ENCODE assay signal across 15 cellular contexts in genomic region chr11:75919525-75919924, GRCh38.
DNase-seq lines count a peak whose midpoint lies in the region; ATAC-seq and TF ChIP-seq lines count a peak whose summit lies in the region.
"Had no signal": no experiment of that assay in that cellular context is flagged by ENCODE, and none has a peak within 500 bp of the region (broad histone marks: within the 10 kb centered on the region; RNA-seq: fewer than 3 reads in every experiment).

No MANE protein-coding gene starts in this region.

- CTCF ChIA-PET in OCI-LY7 (lab: Charles Lee; ENCODE audit: unreplicated experiment), result interaction anchor here (1.0 kb wide), 1 partner anchor 14 kb away, joined by 3 read pairs; no protein-coding TSS in a partner anchor

- ATAC-seq in effector memory CD8-positive, alpha-beta T cell (replicated peaks), result no peak
- ATAC-seq: activated CD4-positive, alpha-beta T cell treated with anti-CD3 and anti-CD28 coated beads for 36 hours; esophagus mucosa; T-cell had no signal

- BruUV-seq in OCI-LY7 (replicated peaks; lab: Mats Ljungman, UMichigan), result no TSS peak

- TF ChIP-seq CTCF in GM12865 (IDR thresholded peaks at IDR 0.05; ENCODE audit: insufficient read depth, low read depth, low read length, missing control alignments) (no peak), OCI-LY7 (conservative IDR thresholded peaks at IDR 0.05; ENCODE audit: low read length) (no peak), progenitor cell of endocrine pancreas (IDR thresholded peaks at IDR 0.05; ENCODE audit: unreplicated experiment) (no peak)

- no peaks in the 10 kb centered on the region for H3K9me3 Mint-ChIP-seq in progenitor cell of endocrine pancreas (ENCODE audit: low read depth)
- no peaks in the 10 kb centered on the region for H3K9me3 Mint-ChIP-seq in effector memory CD8-positive, alpha-beta T cell
- H3K9me3 Mint-ChIP-seq: activated T-cell treated with anti-CD3 and anti-CD28 coated beads, Interleukin-2, amount 50 U/mL, for 24 hours; T-cell had no signal

- peaks cover 34% of the 10 kb centered on the region for H3K36me3 ChIP-seq in OCI-LY7 (ENCODE audit: insufficient read depth, low read length)
- H3K36me3 ChIP-seq: colonic mucosa had no signal

- POLR2A ChIA-PET in OCI-LY7 (lab: Charles Lee), result interaction anchor here (0.9 kb wide), 1 partner anchor 200 kb away, joined by 4 read pairs; no protein-coding TSS in a partner anchor

- peaks cover 14% of the 10 kb centered on the region for H3K4me1 ChIP-seq in OCI-LY7 (ENCODE audit: insufficient read depth, low read length, poor library complexity, severe bottlenecking)
- H3K4me1 ChIP-seq: parathyroid adenoma had no signal

- peaks cover 30% of the 10 kb centered on the region; the same call in 1 of the 2 replicates for H3K79me2 ChIP-seq in OCI-LY7 (ENCODE audit: insufficient read depth, low read depth, low read length)
- H3K79me2 ChIP-seq: parathyroid adenoma had no signal

- H2AFZ ChIP-seq in OCI-LY7 (ENCODE audit: low read length), result no peak overlapping the region
- H2AFZ ChIP-seq: parathyroid adenoma had no signal

- DNase-seq in GM12865 (ENCODE audit: low read depth) (peak; percentile 23), OCI-LY7 (ENCODE audit: low spot score) (peak; percentile 19), germinal center (ENCODE audit: low spot score) (peak; percentile 17), progenitor cell of endocrine pancreas (ENCODE audit: low spot score, unreplicated experiment) (no peak), epidermal melanocyte (ENCODE audit: insufficient read length, low spot score) (no peak), SHP77 treated with DMSO at 0.1 percent for 48 hours (lab: John Stamatoyannopoulos, UW) (no peak), foreskin melanocyte (no peak)
- no peak for DNase-seq in effector memory CD8-positive, alpha-beta T cell
- DNase-seq: activated CD4-positive, alpha-beta T cell treated with anti-CD3 and anti-CD28 coated beads for 36 hours; activated T-cell treated with anti-CD3 and anti-CD28 coated beads, Interleukin-2, amount 50 U/mL, for 24 hours; colonic mucosa; T-cell; trophoblast cell had no signal

- H3K27ac ChIP-seq in OCI-LY7 (ENCODE audit: low read depth, low read length, poor library complexity, severe bottlenecking), result peak overlapping the region; percentile 11
- H3K27ac ChIP-seq: colonic mucosa, parathyroid adenoma had no signal

- no peaks in the 10 kb centered on the region for H3K9me2 ChIP-seq in OCI-LY7 (ENCODE audit: insufficient read depth, low read length)

- no peaks in the 10 kb centered on the region for H3K9me3 ChIP-seq in OCI-LY7 (ENCODE audit: low read length)
- H3K9me3 ChIP-seq: colonic mucosa had no signal

- intact Hi-C loops in OCI-LY7 (cut with micrococcal nuclease; ENCODE audit: unreplicated experiment), result no loop called here

- H4K20me1 ChIP-seq in OCI-LY7 (ENCODE audit: insufficient read depth, low read length), result no peaks in the 10 kb centered on the region

- peaks cover 5% of the 10 kb centered on the region for H3K36me3 Mint-ChIP-seq in progenitor cell of endocrine pancreas (ENCODE audit: insufficient read depth)
- peaks cover 4% of the 10 kb centered on the region for H3K36me3 Mint-ChIP-seq in effector memory CD8-positive, alpha-beta T cell (ENCODE audit: insufficient read depth)

- H3K27ac Mint-ChIP-seq in progenitor cell of endocrine pancreas, result peak overlapping the region; percentile 39
- H3K27ac Mint-ChIP-seq in effector memory CD8-positive, alpha-beta T cell, result no peak overlapping the region
- H3K27ac Mint-ChIP-seq: activated CD4-positive, alpha-beta T cell treated with anti-CD3 and anti-CD28 coated beads for 36 hours; activated T-cell treated with anti-CD3 and anti-CD28 coated beads, Interleukin-2, amount 50 U/mL, for 24 hours had no signal

- peaks cover 6% of the 10 kb centered on the region for H3K4me1 Mint-ChIP-seq in progenitor cell of endocrine pancreas (ENCODE audit: low read depth)
- peaks cover 3 to 4% of the 10 kb centered on the region in 2 donors for H3K4me1 Mint-ChIP-seq in effector memory CD8-positive, alpha-beta T cell (ENCODE audit: low read depth in 2 of 2)

- no peak overlapping the region; the same call in 1 of the 2 replicates for H3K4me2 ChIP-seq in OCI-LY7 (ENCODE audit: low read length)

- H3K4me3 ChIP-seq in GM12865 (ENCODE audit: low read depth, low read length), result no peak overlapping the region
- no peak overlapping the region for H3K4me3 ChIP-seq in OCI-LY7 (ENCODE audit: low read depth, low read length, poor library complexity, severe bottlenecking)
- H3K4me3 ChIP-seq: colonic mucosa had no signal

- H3K4me3 Mint-ChIP-seq in progenitor cell of endocrine pancreas (ENCODE audit: low read depth), result no peak overlapping the region
- no peak overlapping the region for H3K4me3 Mint-ChIP-seq in effector memory CD8-positive, alpha-beta T cell
- H3K4me3 Mint-ChIP-seq: activated CD4-positive, alpha-beta T cell treated with anti-CD3 and anti-CD28 coated beads for 36 hours; activated T-cell treated with anti-CD3 and anti-CD28 coated beads, Interleukin-2, amount 50 U/mL, for 24 hours; T-cell had no signal

- H3K27me3 Mint-ChIP-seq in progenitor cell of endocrine pancreas, result no peaks in the 10 kb centered on the region
- H3K27me3 Mint-ChIP-seq in effector memory CD8-positive, alpha-beta T cell, result no peaks in the 10 kb centered on the region
- H3K27me3 Mint-ChIP-seq: activated CD4-positive, alpha-beta T cell treated with anti-CD3 and anti-CD28 coated beads for 36 hours; activated T-cell treated with anti-CD3 and anti-CD28 coated beads, Interleukin-2, amount 50 U/mL, for 24 hours; T-cell had no signal

Comparison
In these comparisons a context has a peak if more than half of its experiments do, and no peak if none do; other contexts are left out.
1. DNase-seq: peak in GM12865 (single experiment), OCI-LY7 (single experiment) and germinal center (single experiment); none in progenitor cell of endocrine pancreas (single experiment), epidermal melanocyte (single experiment), SHP77 treated with DMSO at 0.1 percent for 48 hours (single experiment), foreskin melanocyte (single experiment) and effector memory CD8-positive, alpha-beta T cell (0 of 3).